1 cellular context compared by ENCODE assay signal in genomic region chr1:109531826-109532364, GRCh38.
A peak's percentile ranks its signal among the peaks of the same experiment; 100 is the strongest.
TF ChIP-seq lines count a peak whose summit lies in the region.

No MANE protein-coding gene starts in this region.

TF ChIP-seq in HepG2, 621 proteins besides CTCF, POLR2A, EP300 and RAD21:
- no peak for TF ChIP-seq MNT (IDR thresholded peaks at IDR 0.05)
- TF ChIP-seq HNRNPH1 (optimal IDR thresholded peaks at IDR 0.05; ENCODE audit: low read depth, low read length), result no peak
- TF ChIP-seq SRY (CRISPR knock-in tag; IDR thresholded peaks at IDR 0.05), result no peak
- 0 out of 2 replicates have a peak, but pooled peaks have one; percentile 14 for TF ChIP-seq ZBTB38 (CRISPR knock-in tag; IDR thresholded peaks at IDR 0.05)
- 0 out of 2 replicates have a peak, but pooled peaks have one; percentile 31 for TF ChIP-seq THAP7 (CRISPR knock-in tag; IDR thresholded peaks at IDR 0.05)
- 0 out of 2 replicates have a peak, but pooled peaks have one; percentile 2 for TF ChIP-seq ZFY (CRISPR knock-in tag; IDR thresholded peaks at IDR 0.05)
- no peak for TF ChIP-seq ZBTB21 (CRISPR knock-in tag; IDR thresholded peaks at IDR 0.05)
- TF ChIP-seq NFKBIZ (CRISPR knock-in tag; IDR thresholded peaks at IDR 0.05), result no peak
- no peak for TF ChIP-seq ARID3A (IDR thresholded peaks at IDR 0.05; ENCODE audit: low read depth, low read length)
